Comparison of ENCODE assay signal across 8 cellular contexts in the genomic region with DNA sequence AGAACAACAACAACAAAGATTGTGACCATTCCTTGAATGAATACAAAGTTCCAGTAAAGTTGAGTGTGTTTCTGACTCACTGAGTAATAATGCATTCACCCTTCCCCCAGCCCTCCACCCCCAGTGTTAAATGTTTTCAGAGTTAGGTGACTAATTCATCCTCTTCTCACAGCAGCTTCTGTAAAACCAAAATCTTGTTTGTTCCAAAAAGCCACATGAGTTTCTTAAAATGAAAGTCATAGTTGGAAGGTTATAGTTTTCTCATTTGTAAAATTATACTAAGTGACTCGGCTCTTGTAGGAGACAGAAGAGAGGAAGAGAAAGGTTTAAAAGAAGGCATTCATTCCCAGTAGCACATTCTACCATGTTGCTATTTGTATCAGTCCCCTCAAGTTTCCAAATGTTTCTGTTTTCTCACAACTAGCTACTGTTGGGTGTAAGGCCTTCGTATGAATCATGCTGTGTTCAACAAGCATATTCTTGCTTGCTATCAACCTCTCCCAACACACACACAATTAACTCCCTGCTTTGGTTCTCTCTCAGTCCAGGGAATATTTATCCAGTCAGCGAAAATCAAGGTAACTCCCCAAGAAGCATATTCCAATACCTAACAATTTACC.
DNase-seq lines count a peak whose midpoint lies in the region; ATAC-seq and TF ChIP-seq lines count a peak whose summit lies in the region.

No MANE protein-coding gene starts in this region.

- H3K36me3 ChIP-seq in spleen, result peaks cover 0 to 46% (median 16%) of the 10 kb centered on the region in 6 donors

- no peaks in the 10 kb centered on the region for H3K27me3 ChIP-seq in spleen (replicated peaks in 1 of 7)

- H3K4me1 ChIP-seq in spleen, result no peaks in the 10 kb centered on the region

- no peak for TF ChIP-seq CTCF in fibroblast of the aortic adventitia (IDR thresholded peaks at IDR 0.05; ENCODE audit: insufficient read depth, low read length)
- no peak for TF ChIP-seq CTCF in spleen (IDR thresholded peaks at IDR 0.05 in 8 of 11, conservative IDR thresholded peaks at IDR 0.05 in 3 of 11)

- H3K27ac ChIP-seq in spleen, result no peak overlapping the region

- no peak for TF ChIP-seq POLR2A in spleen (IDR thresholded peaks at IDR 0.05)

- peak overlapping the region; percentile 20 for H3K4me3 ChIP-seq in fibroblast of the aortic adventitia (ENCODE audit: low read depth, low read length)
- H3K4me3 ChIP-seq in spleen, result no peak overlapping the region

- 68 to 79% (median 74%) methylated on average over 3 of the region's 3 CpGs for WGBS in spleen, 5 donors

- peak; percentile 86 for DNase-seq in A172 (ENCODE audit: low spot score)
- peak; percentile 40 to 48 for DNase-seq in activated CD4-positive, alpha-beta T cell treated with anti-CD3 and anti-CD28 coated beads, Interleukin-2, amount 50 U/mL, for 4 hours
- DNase-seq in fibroblast of the aortic adventitia (ENCODE audit: low read depth), result peak; percentile 92
- DNase-seq in stimulated activated CD4-positive, alpha-beta T cell treated with anti-CD3 and anti-CD28 coated beads, Interleukin-4, amount 100 ng/mL, for 24 hours, result peak; percentile 79
- no peak for DNase-seq in NCI-H510A (lab: John Stamatoyannopoulos, UW)
- DNase-seq in spleen, result no peak

- intact Hi-C loops in spleen (cut with DNase I; ENCODE audit: low total_unique reads), result no loop called here

- H3K9me3 ChIP-seq in spleen, result peaks cover 0 to 2% (median 0%) of the 10 kb centered on the region in 8 donors

- ATAC-seq in GM18909 (IDR thresholded peaks at IDR 0.05; ENCODE audit: poor library complexity, unreplicated experiment) (peak; percentile 56), HG03175 (IDR thresholded peaks at IDR 0.05; ENCODE audit: unreplicated experiment) (peak; percentile 53)

Comparison
In these comparisons a context has a peak if more than half of its experiments do, and no peak if none do; other contexts are left out.
1. DNase-seq: peak in A172 (single experiment), activated CD4-positive, alpha-beta T cell treated with anti-CD3 and anti-CD28 coated beads, Interleukin-2, amount 50 U/mL, for 4 hours (2 of 2), fibroblast of the aortic adventitia (single experiment) and stimulated activated CD4-positive, alpha-beta T cell treated with anti-CD3 and anti-CD28 coated beads, Interleukin-4, amount 100 ng/mL, for 24 hours (single experiment); none in NCI-H510A (single experiment) and spleen (single experiment).